In genomic region chr11:128480066-128480465, GRCh38 we compare ENCODE assay signal across 11 cellular contexts.
DNase-seq lines count a peak whose midpoint lies in the region; ATAC-seq and TF ChIP-seq lines count a peak whose summit lies in the region.
"Had no signal": no experiment of that assay in that cellular context is flagged by ENCODE, and none has a peak within 500 bp of the region (broad histone marks: within the 10 kb centered on the region; RNA-seq: fewer than 3 reads in every experiment).

No MANE protein-coding gene starts in this region.

- intact Hi-C loops in adrenal gland (cut with DNase I) (no loop called here), Caco-2 (cut with micrococcal nuclease; ENCODE audit: unreplicated experiment) (no loop called here)

- BruUV-seq in Caco-2 (replicated peaks; lab: Mats Ljungman, UMichigan), result no TSS peak

- peak; percentile 75 for DNase-seq in activated CD8-positive, alpha-beta memory T cell treated with anti-CD3 and anti-CD28 coated beads for 24 hours
- no peak for DNase-seq in activated CD8-positive, alpha-beta memory T cell treated with anti-CD3 and anti-CD28 coated beads, Interleukin-2, amount 50 U/mL, for 48 hours
- DNase-seq in adrenal gland, result peak in 2 of 7 donors; percentile 32 to 56
- no peak for DNase-seq in NCI-H187 (lab: John Stamatoyannopoulos, UW)
- DNase-seq in Caco-2, result no peak
- DNase-seq: brain microvascular endothelial cell, NCI-H1436 had no signal

- no peaks in the 10 kb centered on the region for H3K36me3 Mint-ChIP-seq in Caco-2 (ENCODE audit: insufficient read depth, unreplicated experiment)

- H3K4me1 Mint-ChIP-seq in Caco-2 (ENCODE audit: low read depth, unreplicated experiment), result peaks cover 11% of the 10 kb centered on the region

- TF ChIP-seq POLR2A in adrenal gland (IDR thresholded peaks at IDR 0.05), result no peak

- 54 to 69% (median 62%) methylated on average over 14 of the region's 14 CpGs for WGBS in adrenal gland, 4 donors
- 87% methylated on average over 14 of the region's 14 CpGs for WGBS in thymus

- no peak overlapping the region for H3K27ac Mint-ChIP-seq in Caco-2 (ENCODE audit: unreplicated experiment)

- no peak for TF ChIP-seq CTCF in adrenal gland (IDR thresholded peaks at IDR 0.05)
- TF ChIP-seq CTCF in Caco-2 (IDR thresholded peaks at IDR 0.05; ENCODE audit: insufficient read depth in 1 of 2, low read depth in 1 of 2, low read length in 1 of 2, severe bottlenecking in 1 of 2, unreplicated experiment in 1 of 2), result no peak

- H3K4me3 ChIP-seq in adrenal gland (no peak overlapping the region), muscle layer of duodenum (ENCODE audit: low read depth in 1 of 2, low read length in 2 of 2) (no peak overlapping the region), thymus (ENCODE audit: low read length) (no peak overlapping the region), Caco-2 (ENCODE audit: low read depth, low read length) (no peak overlapping the region)

- POLR2A ChIA-PET in Caco-2 (lab: Charles Lee), result no interaction called here

- no peak overlapping the region for H3K4me3 Mint-ChIP-seq in Caco-2 (ENCODE audit: unreplicated experiment)

- peaks cover 0 to 34% of the 10 kb centered on the region in 2 donors for H3K36me3 ChIP-seq in adrenal gland (replicated peaks in 1 of 2)
- peaks cover 29 to 51% of the 10 kb centered on the region in 2 donors for H3K36me3 ChIP-seq in muscle layer of duodenum (ENCODE audit: control insufficient read depth in 1 of 2, insufficient read depth in 2 of 2, low read length in 2 of 2)
- H3K36me3 ChIP-seq in thymus (ENCODE audit: control insufficient read depth, insufficient read depth), result peaks cover 46% of the 10 kb centered on the region
- no peaks in the 10 kb centered on the region for H3K36me3 ChIP-seq in Caco-2 (ENCODE audit: control insufficient read depth, insufficient read depth, low read length)

- peak overlapping the region in 4 of 5 donors; percentile 30 to 76 (median 50) for H3K27ac ChIP-seq in adrenal gland
- H3K27ac ChIP-seq in muscle layer of duodenum (ENCODE audit: low read length), result peak overlapping the region; percentile 30
- H3K27ac ChIP-seq in thymus (ENCODE audit: low read depth), result peak overlapping the region; percentile 89

- CTCF ChIA-PET in Caco-2 (lab: Charles Lee), result no interaction called here

- H3K4me1 ChIP-seq in adrenal gland (replicated peaks in 1 of 2) (peaks cover 44 to 51% of the 10 kb centered on the region in 2 donors), muscle layer of duodenum (ENCODE audit: control insufficient read depth in 1 of 2, insufficient read depth in 2 of 2, low read length in 2 of 2) (peaks cover 2 to 35% of the 10 kb centered on the region in 2 donors), thymus (ENCODE audit: control insufficient read depth, insufficient read depth, low read length) (peaks cover 69% of the 10 kb centered on the region), Caco-2 (peaks cover 9% of the 10 kb centered on the region; the same call in 1 of the 2 replicates)

- ATAC-seq in HG03108 (IDR thresholded peaks at IDR 0.05; ENCODE audit: unreplicated experiment), result no peak
- ATAC-seq: left lobe of liver had no signal

- H3K9me3 Mint-ChIP-seq in Caco-2 (ENCODE audit: unreplicated experiment), result no peaks in the 10 kb centered on the region

- H3K27me3 ChIP-seq in adrenal gland, result no peaks in the 10 kb centered on the region
- H3K27me3 ChIP-seq in muscle layer of duodenum (ENCODE audit: low read depth, low read length), result no peaks in the 10 kb centered on the region
- H3K27me3 ChIP-seq in thymus (ENCODE audit: control insufficient read depth, insufficient read depth), result no peaks in the 10 kb centered on the region
- no peaks in the 10 kb centered on the region for H3K27me3 ChIP-seq in Caco-2 (replicated peaks; ENCODE audit: control insufficient read depth, insufficient read depth, low read length)
- H3K27me3 ChIP-seq: brain microvascular endothelial cell had no signal

- peaks cover 9% of the 10 kb centered on the region for H3K27me3 Mint-ChIP-seq in Caco-2 (ENCODE audit: insufficient read depth, unreplicated experiment)

- H3K9me3 ChIP-seq in adrenal gland (replicated peaks in 1 of 3), result no peaks in the 10 kb centered on the region
- H3K9me3 ChIP-seq in muscle layer of duodenum (ENCODE audit: control insufficient read depth in 1 of 2, low read length in 2 of 2), result no peaks in the 10 kb centered on the region
- H3K9me3 ChIP-seq in thymus (ENCODE audit: control insufficient read depth), result no peaks in the 10 kb centered on the region
- H3K9me3 ChIP-seq in Caco-2, result no peaks in the 10 kb centered on the region

Comparison
In these comparisons a context has a peak if more than half of its experiments do, and no peak if none do; other contexts are left out.
1. H3K27ac ChIP-seq: peak in every context shown above with its lines; median percentile 89 in thymus; 50 in adrenal gland; 30 in muscle layer of duodenum.